In the genomic region with DNA sequence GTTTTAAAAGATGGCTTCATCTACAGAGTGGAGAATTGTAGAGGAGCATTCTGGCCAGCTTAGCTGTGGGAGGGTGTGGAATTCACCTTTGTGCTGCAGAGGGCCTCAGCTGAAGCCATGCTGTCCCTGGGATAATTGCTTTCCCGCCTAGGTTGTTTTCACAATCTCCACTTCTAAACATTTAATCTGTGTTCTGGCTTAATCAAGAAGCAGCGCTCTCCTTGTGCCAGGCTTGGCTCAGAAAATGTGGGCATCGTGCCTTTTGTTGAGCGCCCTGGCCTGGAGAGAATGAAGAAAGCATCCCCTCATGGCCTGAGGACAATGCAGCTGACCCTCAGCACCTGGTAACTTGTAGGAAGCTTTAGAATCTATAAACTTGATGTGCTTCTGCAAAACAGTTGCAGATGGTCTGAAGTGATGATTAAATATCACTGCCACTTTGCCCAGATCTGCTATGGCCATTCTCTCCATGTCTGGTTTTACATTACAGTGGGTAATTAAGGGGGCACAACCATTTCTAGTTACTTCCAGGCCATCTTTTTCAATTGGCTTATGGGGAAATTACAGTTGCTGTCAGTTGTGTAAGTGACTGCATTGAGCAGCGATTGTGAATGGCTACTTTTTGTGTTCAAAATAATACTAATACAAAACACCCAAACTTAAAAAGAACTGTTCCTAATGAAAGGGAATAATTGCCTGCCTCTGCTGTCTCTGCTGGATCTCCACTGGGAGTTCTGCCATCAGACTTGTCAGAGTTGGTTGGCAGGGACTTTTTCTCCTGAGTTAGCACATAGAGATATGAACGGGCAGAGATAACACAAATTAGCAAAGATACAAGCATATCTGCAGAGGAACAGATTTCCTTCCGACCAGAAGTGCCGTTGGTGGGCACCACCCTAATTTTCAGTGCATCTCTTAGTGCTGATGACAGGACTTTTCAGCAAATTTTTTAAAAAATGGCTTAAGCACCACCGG, we compare ENCODE assay signal across 2 cellular contexts.
TF ChIP-seq lines count a peak whose summit lies in the region.

No MANE protein-coding gene starts in this region.

TF ChIP-seq in neural cell, 6 proteins besides CTCF, POLR2A, EP300 and RAD21 (continued from another document):
- TF ChIP-seq, protein P1, sequence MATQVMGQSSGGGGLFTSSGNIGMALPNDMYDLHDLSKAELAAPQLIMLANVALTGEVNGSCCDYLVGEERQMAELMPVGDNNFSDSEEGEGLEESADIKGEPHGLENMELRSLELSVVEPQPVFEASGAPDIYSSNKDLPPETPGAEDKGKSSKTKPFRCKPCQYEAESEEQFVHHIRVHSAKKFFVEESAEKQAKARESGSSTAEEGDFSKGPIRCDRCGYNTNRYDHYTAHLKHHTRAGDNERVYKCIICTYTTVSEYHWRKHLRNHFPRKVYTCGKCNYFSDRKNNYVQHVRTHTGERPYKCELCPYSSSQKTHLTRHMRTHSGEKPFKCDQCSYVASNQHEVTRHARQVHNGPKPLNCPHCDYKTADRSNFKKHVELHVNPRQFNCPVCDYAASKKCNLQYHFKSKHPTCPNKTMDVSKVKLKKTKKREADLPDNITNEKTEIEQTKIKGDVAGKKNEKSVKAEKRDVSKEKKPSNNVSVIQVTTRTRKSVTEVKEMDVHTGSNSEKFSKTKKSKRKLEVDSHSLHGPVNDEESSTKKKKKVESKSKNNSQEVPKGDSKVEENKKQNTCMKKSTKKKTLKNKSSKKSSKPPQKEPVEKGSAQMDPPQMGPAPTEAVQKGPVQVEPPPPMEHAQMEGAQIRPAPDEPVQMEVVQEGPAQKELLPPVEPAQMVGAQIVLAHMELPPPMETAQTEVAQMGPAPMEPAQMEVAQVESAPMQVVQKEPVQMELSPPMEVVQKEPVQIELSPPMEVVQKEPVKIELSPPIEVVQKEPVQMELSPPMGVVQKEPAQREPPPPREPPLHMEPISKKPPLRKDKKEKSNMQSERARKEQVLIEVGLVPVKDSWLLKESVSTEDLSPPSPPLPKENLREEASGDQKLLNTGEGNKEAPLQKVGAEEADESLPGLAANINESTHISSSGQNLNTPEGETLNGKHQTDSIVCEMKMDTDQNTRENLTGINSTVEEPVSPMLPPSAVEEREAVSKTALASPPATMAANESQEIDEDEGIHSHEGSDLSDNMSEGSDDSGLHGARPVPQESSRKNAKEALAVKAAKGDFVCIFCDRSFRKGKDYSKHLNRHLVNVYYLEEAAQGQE (IDR thresholded peaks at IDR 0.05; ENCODE audit: borderline replicate concordance), result no peak
TF ChIP-seq in neural cell: peak in this region for 0.

TF ChIP-seq in WTC11, 78 proteins besides CTCF, POLR2A, EP300 and RAD21 (continued from another document):
- TF ChIP-seq, protein P2, sequence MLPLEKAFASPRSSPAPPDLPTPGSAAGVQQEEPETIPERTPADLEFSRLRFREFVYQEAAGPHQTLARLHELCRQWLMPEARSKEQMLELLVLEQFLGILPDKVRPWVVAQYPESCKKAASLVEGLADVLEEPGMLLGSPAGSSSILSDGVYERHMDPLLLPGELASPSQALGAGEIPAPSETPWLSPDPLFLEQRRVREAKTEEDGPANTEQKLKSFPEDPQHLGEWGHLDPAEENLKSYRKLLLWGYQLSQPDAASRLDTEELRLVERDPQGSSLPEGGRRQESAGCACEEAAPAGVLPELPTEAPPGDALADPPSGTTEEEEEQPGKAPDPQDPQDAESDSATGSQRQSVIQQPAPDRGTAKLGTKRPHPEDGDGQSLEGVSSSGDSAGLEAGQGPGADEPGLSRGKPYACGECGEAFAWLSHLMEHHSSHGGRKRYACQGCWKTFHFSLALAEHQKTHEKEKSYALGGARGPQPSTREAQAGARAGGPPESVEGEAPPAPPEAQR (CRISPR knock-in tag; IDR thresholded peaks at IDR 0.05), result no peak
- TF ChIP-seq, protein P3, sequence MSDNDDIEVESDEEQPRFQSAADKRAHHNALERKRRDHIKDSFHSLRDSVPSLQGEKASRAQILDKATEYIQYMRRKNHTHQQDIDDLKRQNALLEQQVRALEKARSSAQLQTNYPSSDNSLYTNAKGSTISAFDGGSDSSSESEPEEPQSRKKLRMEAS (CRISPR knock-in tag; IDR thresholded peaks at IDR 0.05), result no peak
- no peak for TF ChIP-seq HMGA2 (CRISPR knock-in tag; IDR thresholded peaks at IDR 0.05)
- no peak for TF ChIP-seq CREM (CRISPR knock-in tag; IDR thresholded peaks at IDR 0.05)
- TF ChIP-seq, protein P4, sequence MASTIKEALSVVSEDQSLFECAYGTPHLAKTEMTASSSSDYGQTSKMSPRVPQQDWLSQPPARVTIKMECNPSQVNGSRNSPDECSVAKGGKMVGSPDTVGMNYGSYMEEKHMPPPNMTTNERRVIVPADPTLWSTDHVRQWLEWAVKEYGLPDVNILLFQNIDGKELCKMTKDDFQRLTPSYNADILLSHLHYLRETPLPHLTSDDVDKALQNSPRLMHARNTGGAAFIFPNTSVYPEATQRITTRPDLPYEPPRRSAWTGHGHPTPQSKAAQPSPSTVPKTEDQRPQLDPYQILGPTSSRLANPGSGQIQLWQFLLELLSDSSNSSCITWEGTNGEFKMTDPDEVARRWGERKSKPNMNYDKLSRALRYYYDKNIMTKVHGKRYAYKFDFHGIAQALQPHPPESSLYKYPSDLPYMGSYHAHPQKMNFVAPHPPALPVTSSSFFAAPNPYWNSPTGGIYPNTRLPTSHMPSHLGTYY (CRISPR knock-in tag; IDR thresholded peaks at IDR 0.05), result no peak
- no peak for TF ChIP-seq TEAD1 (CRISPR knock-in tag; IDR thresholded peaks at IDR 0.05)
- TF ChIP-seq ZBTB21 (CRISPR knock-in tag; IDR thresholded peaks at IDR 0.05; ENCODE audit: borderline replicate concordance), result no peak
- TF ChIP-seq, protein P5, sequence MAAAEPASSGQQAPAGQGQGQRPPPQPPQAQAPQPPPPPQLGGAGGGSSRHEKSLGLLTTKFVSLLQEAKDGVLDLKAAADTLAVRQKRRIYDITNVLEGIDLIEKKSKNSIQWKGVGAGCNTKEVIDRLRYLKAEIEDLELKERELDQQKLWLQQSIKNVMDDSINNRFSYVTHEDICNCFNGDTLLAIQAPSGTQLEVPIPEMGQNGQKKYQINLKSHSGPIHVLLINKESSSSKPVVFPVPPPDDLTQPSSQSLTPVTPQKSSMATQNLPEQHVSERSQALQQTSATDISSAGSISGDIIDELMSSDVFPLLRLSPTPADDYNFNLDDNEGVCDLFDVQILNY (CRISPR knock-in tag; IDR thresholded peaks at IDR 0.05), result no peak
